8 cellular contexts compared by ENCODE assay signal in genomic region chr5:170572453-170572852, GRCh38.
A peak's percentile ranks its signal among the peaks of the same experiment; 100 is the strongest.
DNase-seq lines count a peak whose midpoint lies in the region; ATAC-seq and TF ChIP-seq lines count a peak whose summit lies in the region.

No MANE protein-coding gene starts in this region.

- no TSS peak for BruUV-seq in Caco-2 (replicated peaks; lab: Mats Ljungman, UMichigan)

- no peaks in the 10 kb centered on the region for H3K36me3 ChIP-seq in Karpas-422 (ENCODE audit: insufficient read depth, low read length)
- H3K36me3 ChIP-seq in Caco-2 (ENCODE audit: control insufficient read depth, insufficient read depth, low read length), result no peaks in the 10 kb centered on the region

- H2AFZ ChIP-seq in Karpas-422 (ENCODE audit: low read length), result no peak overlapping the region

- intact Hi-C loops in Right ventricle myocardium inferior (cut with DNase I), result no loop called here
- intact Hi-C loops in Caco-2 (cut with micrococcal nuclease; ENCODE audit: unreplicated experiment), result no loop called here

- H3K9me3 Mint-ChIP-seq in endothelial cell (ENCODE audit: unreplicated experiment) (no peaks in the 10 kb centered on the region), Caco-2 (ENCODE audit: unreplicated experiment) (no peaks in the 10 kb centered on the region)

- no peak overlapping the region for H3K9ac ChIP-seq in Karpas-422 (ENCODE audit: low read length)

- no peak overlapping the region for H3K27ac ChIP-seq in Karpas-422 (ENCODE audit: low read length)

- H3K9me2 ChIP-seq in Karpas-422 (replicated peaks; ENCODE audit: insufficient read depth, low read length), result no peaks in the 10 kb centered on the region

- ATAC-seq in GM21515 (IDR thresholded peaks at IDR 0.05; ENCODE audit: unreplicated experiment) (peak; percentile 88), Right ventricle myocardium inferior (no peak)

- no peak for TF ChIP-seq CTCF in GM10248 (IDR thresholded peaks at IDR 0.05; ENCODE audit: control extremely low read depth, extremely low read depth, low read depth, missing control alignments)
- no peak for TF ChIP-seq CTCF in endothelial cell (IDR thresholded peaks at IDR 0.05; ENCODE audit: unreplicated experiment)
- TF ChIP-seq CTCF in Caco-2 (IDR thresholded peaks at IDR 0.05; ENCODE audit: insufficient read depth in 1 of 2, low read depth in 1 of 2, low read length in 1 of 2, severe bottlenecking in 1 of 2, unreplicated experiment in 1 of 2), result no peak

- peak overlapping the region; percentile 11 for H3K4me2 ChIP-seq in Karpas-422 (ENCODE audit: low read depth, low read length, poor library complexity, severe bottlenecking)

- DNase-seq in GM10248 (ENCODE audit: extremely low spot score) (peak; percentile 28), Karpas-422 (no peak), endothelial cell (ENCODE audit: low spot score) (no peak), Right ventricle myocardium inferior (ENCODE audit: missing footprints) (no peak), A172 (ENCODE audit: low spot score) (no peak), NCI-H1092 (lab: John Stamatoyannopoulos, UW) (no peak), Caco-2 (no peak)

- H3K9me3 ChIP-seq in Karpas-422 (ENCODE audit: low read length) (no peaks in the 10 kb centered on the region), Caco-2 (no peaks in the 10 kb centered on the region)

- H3K27me3 Mint-ChIP-seq in endothelial cell (ENCODE audit: unreplicated experiment) (no peaks in the 10 kb centered on the region), Caco-2 (ENCODE audit: insufficient read depth, unreplicated experiment) (peaks cover 15% of the 10 kb centered on the region)

- no peak overlapping the region for H3K4me3 ChIP-seq in Karpas-422 (ENCODE audit: low read length)
- no peak overlapping the region for H3K4me3 ChIP-seq in Caco-2 (ENCODE audit: low read depth, low read length)

- H3K27me3 ChIP-seq in Karpas-422 (ENCODE audit: low read length), result no peaks in the 10 kb centered on the region
- H3K27me3 ChIP-seq in Caco-2 (replicated peaks; ENCODE audit: control insufficient read depth, insufficient read depth, low read length), result peaks cover 3% of the 10 kb centered on the region

- no peaks in the 10 kb centered on the region for H4K20me1 ChIP-seq in Karpas-422 (ENCODE audit: insufficient read depth, low read depth, low read length)

- peaks cover 26% of the 10 kb centered on the region for H3K4me1 Mint-ChIP-seq in endothelial cell (ENCODE audit: unreplicated experiment)
- H3K4me1 Mint-ChIP-seq in Caco-2 (ENCODE audit: low read depth, unreplicated experiment), result peaks cover 12% of the 10 kb centered on the region

- H3K27ac Mint-ChIP-seq in endothelial cell (ENCODE audit: unreplicated experiment) (peak overlapping the region; percentile 80), Caco-2 (ENCODE audit: unreplicated experiment) (no peak overlapping the region)

- no peaks in the 10 kb centered on the region; the same call in 1 of the 2 replicates for H3K4me1 ChIP-seq in Karpas-422 (ENCODE audit: low read length)
- 0 out of 2 replicates have a peak, but pooled peaks cover 9% of the 10 kb centered on the region for H3K4me1 ChIP-seq in Caco-2

- H3K36me3 Mint-ChIP-seq in endothelial cell (ENCODE audit: low read depth, unreplicated experiment) (no peaks in the 10 kb centered on the region), Caco-2 (ENCODE audit: insufficient read depth, unreplicated experiment) (no peaks in the 10 kb centered on the region)

- H3K4me3 Mint-ChIP-seq in endothelial cell (ENCODE audit: unreplicated experiment) (no peak overlapping the region), Caco-2 (ENCODE audit: unreplicated experiment) (no peak overlapping the region)

- CTCF ChIA-PET in GM10248 (lab: Yijun Ruan, JAX), result no interaction called here
- CTCF ChIA-PET in Caco-2 (lab: Charles Lee), result no interaction called here

- no peaks in the 10 kb centered on the region for H3K79me2 ChIP-seq in Karpas-422 (ENCODE audit: low read length)

- POLR2A ChIA-PET in GM10248 (lab: Yijun Ruan, JAX) (no interaction called here), Caco-2 (lab: Charles Lee) (no interaction called here)
